25 cellular contexts compared by ENCODE assay signal in genomic region chr1:82401116-82401515, GRCh38.
"Had no signal": no experiment of that assay in that cellular context is flagged by ENCODE, and none has a peak within 500 bp of the region (broad histone marks: within the 10 kb centered on the region; RNA-seq: fewer than 3 reads in every experiment).

No MANE protein-coding gene starts in this region.

- H3K4me1 Mint-ChIP-seq: naive thymus-derived CD4-positive, alpha-beta T cell; stimulated activated effector memory CD8-positive, alpha-beta T cell treated with anti-CD3 and anti-CD28 coated beads, Interleukin-12 subunit alpha, Interleukin-12 subunit beta, amount 100 ng/mL, for 72 hours had no signal

- ATAC-seq: foreskin keratinocyte; gastroesophageal sphincter; heart left ventricle; left cardiac atrium; left lung; naive thymus-derived CD4-positive, alpha-beta T cell; psoas muscle; right cardiac atrium; stimulated activated effector memory CD8-positive, alpha-beta T cell treated with anti-CD3 and anti-CD28 coated beads, Interleukin-12 subunit alpha, Interleukin-12 subunit beta, amount 100 ng/mL, for 72 hours had no signal

- H3K27ac Mint-ChIP-seq: endodermal cell; naive thymus-derived CD4-positive, alpha-beta T cell; nephron; stimulated activated effector memory CD8-positive, alpha-beta T cell treated with anti-CD3 and anti-CD28 coated beads, Interleukin-12 subunit alpha, Interleukin-12 subunit beta, amount 100 ng/mL, for 72 hours had no signal

- H3K4me3 Mint-ChIP-seq: endodermal cell; naive thymus-derived CD4-positive, alpha-beta T cell; nephron; stimulated activated effector memory CD8-positive, alpha-beta T cell treated with anti-CD3 and anti-CD28 coated beads, Interleukin-12 subunit alpha, Interleukin-12 subunit beta, amount 100 ng/mL, for 72 hours had no signal

- DNase-seq: cortex of kidney; effector CD8-positive, alpha-beta T cell; endodermal cell; foreskin keratinocyte; heart left ventricle; left cardiac atrium; left lung; mammary epithelial cell; mesendoderm; midbrain; naive thymus-derived CD4-positive, alpha-beta T cell; occipital lobe; ovary; posterior cingulate gyrus; psoas muscle; right cardiac atrium; stimulated activated CD4-positive, alpha-beta T cell treated with anti-CD3 and anti-CD28 coated beads, Interleukin-1b, Interleukin-23, amount 100 ng/mL, for 48 hours; stimulated activated CD4-positive, alpha-beta T cell treated with anti-CD3 and anti-CD28 coated beads, Interleukin-4, amount 100 ng/mL, for 24 hours; stimulated activated naive CD4-positive, alpha-beta T cell treated with Interleukin-2 at 50 U/mL for 16 hours; stomach; thyroid gland; trophoblast cell had no signal

- H3K9me3 Mint-ChIP-seq: endodermal cell, nephron had no signal

- H3K36me3 Mint-ChIP-seq: naive thymus-derived CD4-positive, alpha-beta T cell; stimulated activated effector memory CD8-positive, alpha-beta T cell treated with anti-CD3 and anti-CD28 coated beads, Interleukin-12 subunit alpha, Interleukin-12 subunit beta, amount 100 ng/mL, for 72 hours had no signal
